Comparison of ENCODE assay signal across 1 cellular context in genomic region chr2:55311444-55311870, GRCh38.
A peak's percentile ranks its signal among the peaks of the same experiment; 100 is the strongest.
TF ChIP-seq lines count a peak whose summit lies in the region.

No MANE protein-coding gene starts in this region.

TF ChIP-seq in GM12878, 131 proteins besides CTCF, POLR2A, EP300 and RAD21 (continued from another document):
- TF ChIP-seq USF1 (IDR thresholded peaks at IDR 0.05; ENCODE audit: borderline replicate concordance, extremely low read length, insufficient read depth, low read depth, low read length) (no peak), MTA2 (IDR thresholded peaks at IDR 0.05; ENCODE audit: low read depth) (peak; percentile 98), NKRF (conservative IDR thresholded peaks at IDR 0.05) (no peak), SPI1 (IDR thresholded peaks at IDR 0.05; ENCODE audit: borderline replicate concordance, insufficient read depth, low read depth, low read length) (no peak), SKIL (IDR thresholded peaks at IDR 0.05; ENCODE audit: low read depth, poor library complexity, severe bottlenecking) (peak; percentile 97), CBX5 (IDR thresholded peaks at IDR 0.05; ENCODE audit: low read depth) (0 out of 2 replicates have a peak, but pooled peaks have one; percentile 49), JUND (IDR thresholded peaks at IDR 0.05; ENCODE audit: low read depth, low read length) (peak; percentile 54; the same call in 1 of the 2 replicates), IRF4 (IDR thresholded peaks at IDR 0.05; ENCODE audit: low read depth, low read length) (peak; percentile 88; the same call in 1 of the 2 replicates), CEBPB (IDR thresholded peaks at IDR 0.05; ENCODE audit: borderline replicate concordance in 1 of 2, low read depth in 2 of 2, low read length in 2 of 2) (peak in 1 of 2 experiments; percentile 96; a peak in 1 of 4 replicates), JUNB (IDR thresholded peaks at IDR 0.05) (peak; percentile 100), PML (IDR thresholded peaks at IDR 0.05; ENCODE audit: low read length) (peak; percentile 94), SRF (IDR thresholded peaks at IDR 0.05; ENCODE audit: low read depth in 2 of 2, low read length in 2 of 2) (peak in 1 of 2 experiments; percentile 19; a peak in 1 of 4 replicates), ATF7 (IDR thresholded peaks at IDR 0.05; ENCODE audit: low read depth) (peak; percentile 82), TCF7 (IDR thresholded peaks at IDR 0.05; ENCODE audit: borderline replicate concordance) (peak; percentile 98), CREB1 (IDR thresholded peaks at IDR 0.05; ENCODE audit: low read depth) (peak; percentile 69; the same call in 1 of the 2 replicates), ZNF217 (IDR thresholded peaks at IDR 0.05) (peak; percentile 90; the same call in 1 of the 2 replicates), ETV6 (conservative IDR thresholded peaks at IDR 0.05 in 1 of 2, IDR thresholded peaks at IDR 0.05 in 1 of 2; ENCODE audit: borderline replicate concordance in 1 of 2, low read depth in 1 of 2) (peak in 1 of 2 experiments; percentile 77; a peak in 2 of 4 replicates), RCOR1 (conservative IDR thresholded peaks at IDR 0.05; ENCODE audit: low read depth, low read length) (no peak), STAT3 (IDR thresholded peaks at IDR 0.05; ENCODE audit: low read depth, low read length) (peak; percentile 36; the same call in 1 of the 2 replicates), TBL1XR1 (IDR thresholded peaks at IDR 0.05; ENCODE audit: low read depth, low read length) (peak; percentile 82), DPF2 (IDR thresholded peaks at IDR 0.05) (peak; percentile 91), NRF1 (conservative IDR thresholded peaks at IDR 0.05; ENCODE audit: low read depth, low read length) (no peak), CUX1 (IDR thresholded peaks at IDR 0.05; ENCODE audit: insufficient replicate concordance, low read depth, low read length) (no peak), CBFB (IDR thresholded peaks at IDR 0.05; ENCODE audit: low read depth) (peak; percentile 91), MEF2B (IDR thresholded peaks at IDR 0.05; ENCODE audit: partially characterized antibody, poor library complexity, severe bottlenecking) (peak; percentile 62), PAX5 (IDR thresholded peaks at IDR 0.05; ENCODE audit: borderline replicate concordance, low read depth, low read length) (peak; percentile 52; the same call in 1 of the 2 replicates), CREM (IDR thresholded peaks at IDR 0.05; ENCODE audit: low read depth) (peak; percentile 93), IKZF2 (IDR thresholded peaks at IDR 0.05) (peak; percentile 44 to 57; a peak in 3 of 4 replicates), MEF2A (IDR thresholded peaks at IDR 0.05; ENCODE audit: insufficient read depth, low read depth, low read length) (peak; percentile 96), BCL11A (IDR thresholded peaks at IDR 0.05; ENCODE audit: low read depth, low read length) (peak; percentile 97), IRF3 (IDR thresholded peaks at IDR 0.05) (no peak), TCF12 (IDR thresholded peaks at IDR 0.05; ENCODE audit: low read depth, low read length) (0 out of 2 replicates have a peak, but pooled peaks have one; percentile 54), MTA3 (IDR thresholded peaks at IDR 0.05; ENCODE audit: borderline replicate concordance, low read length) (peak; percentile 96), SMAD1 (IDR thresholded peaks at IDR 0.05; ENCODE audit: low read depth, partially characterized antibody) (no peak), NFIC (IDR thresholded peaks at IDR 0.05; ENCODE audit: low read depth, low read length) (peak; percentile 99), POU2F2 (IDR thresholded peaks at IDR 0.05; ENCODE audit: borderline replicate concordance, low read depth, low read length) (0 out of 3 replicates have a peak, but pooled peaks have one; percentile 57), SMC3 (IDR thresholded peaks at IDR 0.05; ENCODE audit: borderline replicate concordance, low read length) (peak; percentile 25; the same call in 1 of the 2 replicates), ZBED1 (IDR thresholded peaks at IDR 0.05; ENCODE audit: borderline replicate concordance) (peak; percentile 98; the same call in 1 of the 2 replicates), FOXM1 (IDR thresholded peaks at IDR 0.05; ENCODE audit: low read depth, low read length) (peak; percentile 98), PAX8 (IDR thresholded peaks at IDR 0.05) (no peak), NR2F1 (conservative IDR thresholded peaks at IDR 0.05) (peak; percentile 72), BHLHE40 (IDR thresholded peaks at IDR 0.05; ENCODE audit: borderline replicate concordance in 1 of 2, low read depth in 2 of 2, low read length in 1 of 2) (0 out of 4 replicates have a peak, but pooled peaks of 1 of the 2 experiments have one; percentile 21), NBN (IDR thresholded peaks at IDR 0.05) (peak; percentile 25; the same call in 1 of the 2 replicates), HSF1 (IDR thresholded peaks at IDR 0.05; ENCODE audit: low read depth, low read length) (no peak), PKNOX1 (IDR thresholded peaks at IDR 0.05) (0 out of 2 replicates have a peak, but pooled peaks have one; percentile 16)
